ENCODE assay signal across 2 cellular contexts in genomic region chrX:130176354-130176776, GRCh38.
TF ChIP-seq lines count a peak whose summit lies in the region.

No MANE protein-coding gene starts in this region.

TF ChIP-seq in HepG2, 621 proteins besides CTCF, POLR2A, EP300 and RAD21 (continued from another document):
- TF ChIP-seq, protein P1, sequence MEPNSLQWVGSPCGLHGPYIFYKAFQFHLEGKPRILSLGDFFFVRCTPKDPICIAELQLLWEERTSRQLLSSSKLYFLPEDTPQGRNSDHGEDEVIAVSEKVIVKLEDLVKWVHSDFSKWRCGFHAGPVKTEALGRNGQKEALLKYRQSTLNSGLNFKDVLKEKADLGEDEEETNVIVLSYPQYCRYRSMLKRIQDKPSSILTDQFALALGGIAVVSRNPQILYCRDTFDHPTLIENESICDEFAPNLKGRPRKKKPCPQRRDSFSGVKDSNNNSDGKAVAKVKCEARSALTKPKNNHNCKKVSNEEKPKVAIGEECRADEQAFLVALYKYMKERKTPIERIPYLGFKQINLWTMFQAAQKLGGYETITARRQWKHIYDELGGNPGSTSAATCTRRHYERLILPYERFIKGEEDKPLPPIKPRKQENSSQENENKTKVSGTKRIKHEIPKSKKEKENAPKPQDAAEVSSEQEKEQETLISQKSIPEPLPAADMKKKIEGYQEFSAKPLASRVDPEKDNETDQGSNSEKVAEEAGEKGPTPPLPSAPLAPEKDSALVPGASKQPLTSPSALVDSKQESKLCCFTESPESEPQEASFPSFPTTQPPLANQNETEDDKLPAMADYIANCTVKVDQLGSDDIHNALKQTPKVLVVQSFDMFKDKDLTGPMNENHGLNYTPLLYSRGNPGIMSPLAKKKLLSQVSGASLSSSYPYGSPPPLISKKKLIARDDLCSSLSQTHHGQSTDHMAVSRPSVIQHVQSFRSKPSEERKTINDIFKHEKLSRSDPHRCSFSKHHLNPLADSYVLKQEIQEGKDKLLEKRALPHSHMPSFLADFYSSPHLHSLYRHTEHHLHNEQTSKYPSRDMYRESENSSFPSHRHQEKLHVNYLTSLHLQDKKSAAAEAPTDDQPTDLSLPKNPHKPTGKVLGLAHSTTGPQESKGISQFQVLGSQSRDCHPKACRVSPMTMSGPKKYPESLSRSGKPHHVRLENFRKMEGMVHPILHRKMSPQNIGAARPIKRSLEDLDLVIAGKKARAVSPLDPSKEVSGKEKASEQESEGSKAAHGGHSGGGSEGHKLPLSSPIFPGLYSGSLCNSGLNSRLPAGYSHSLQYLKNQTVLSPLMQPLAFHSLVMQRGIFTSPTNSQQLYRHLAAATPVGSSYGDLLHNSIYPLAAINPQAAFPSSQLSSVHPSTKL (CRISPR knock-in tag; IDR thresholded peaks at IDR 0.05) = no peak
- TF ChIP-seq PCBP1 (IDR thresholded peaks at IDR 0.05; ENCODE audit: borderline replicate concordance, low read depth, low read length) = no peak

TF ChIP-seq in GM23338, 12 proteins besides CTCF, POLR2A, EP300 and RAD21:
- TF ChIP-seq, protein P2, sequence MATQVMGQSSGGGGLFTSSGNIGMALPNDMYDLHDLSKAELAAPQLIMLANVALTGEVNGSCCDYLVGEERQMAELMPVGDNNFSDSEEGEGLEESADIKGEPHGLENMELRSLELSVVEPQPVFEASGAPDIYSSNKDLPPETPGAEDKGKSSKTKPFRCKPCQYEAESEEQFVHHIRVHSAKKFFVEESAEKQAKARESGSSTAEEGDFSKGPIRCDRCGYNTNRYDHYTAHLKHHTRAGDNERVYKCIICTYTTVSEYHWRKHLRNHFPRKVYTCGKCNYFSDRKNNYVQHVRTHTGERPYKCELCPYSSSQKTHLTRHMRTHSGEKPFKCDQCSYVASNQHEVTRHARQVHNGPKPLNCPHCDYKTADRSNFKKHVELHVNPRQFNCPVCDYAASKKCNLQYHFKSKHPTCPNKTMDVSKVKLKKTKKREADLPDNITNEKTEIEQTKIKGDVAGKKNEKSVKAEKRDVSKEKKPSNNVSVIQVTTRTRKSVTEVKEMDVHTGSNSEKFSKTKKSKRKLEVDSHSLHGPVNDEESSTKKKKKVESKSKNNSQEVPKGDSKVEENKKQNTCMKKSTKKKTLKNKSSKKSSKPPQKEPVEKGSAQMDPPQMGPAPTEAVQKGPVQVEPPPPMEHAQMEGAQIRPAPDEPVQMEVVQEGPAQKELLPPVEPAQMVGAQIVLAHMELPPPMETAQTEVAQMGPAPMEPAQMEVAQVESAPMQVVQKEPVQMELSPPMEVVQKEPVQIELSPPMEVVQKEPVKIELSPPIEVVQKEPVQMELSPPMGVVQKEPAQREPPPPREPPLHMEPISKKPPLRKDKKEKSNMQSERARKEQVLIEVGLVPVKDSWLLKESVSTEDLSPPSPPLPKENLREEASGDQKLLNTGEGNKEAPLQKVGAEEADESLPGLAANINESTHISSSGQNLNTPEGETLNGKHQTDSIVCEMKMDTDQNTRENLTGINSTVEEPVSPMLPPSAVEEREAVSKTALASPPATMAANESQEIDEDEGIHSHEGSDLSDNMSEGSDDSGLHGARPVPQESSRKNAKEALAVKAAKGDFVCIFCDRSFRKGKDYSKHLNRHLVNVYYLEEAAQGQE (IDR thresholded peaks at IDR 0.05; ENCODE audit: unreplicated experiment) = no peak
- TF ChIP-seq JUNB (IDR thresholded peaks at IDR 0.05; ENCODE audit: unreplicated experiment) (no peak), EZH2 (IDR thresholded peaks at IDR 0.05; ENCODE audit: low read depth, unreplicated experiment) (no peak), ZNF331 (CRISPR knock-in tag; IDR thresholded peaks at IDR 0.05; ENCODE audit: low read depth) (no peak), CREB1 (CRISPR knock-in tag; IDR thresholded peaks at IDR 0.05; ENCODE audit: low read depth) (no peak), POLR2AphosphoS5 (IDR thresholded peaks at IDR 0.05; ENCODE audit: low read depth) (no peak), STAT1 (IDR thresholded peaks at IDR 0.05; ENCODE audit: unreplicated experiment) (no peak), ZNF462 (CRISPR knock-in tag; IDR thresholded peaks at IDR 0.05) (no peak), NANOG (IDR thresholded peaks at IDR 0.05; ENCODE audit: borderline replicate concordance) (no peak), ZNF114 (CRISPR knock-in tag; IDR thresholded peaks at IDR 0.05) (no peak), EZH2phosphoT487 (IDR thresholded peaks at IDR 0.05; ENCODE audit: unreplicated experiment) (no peak)
- TF ChIP-seq, protein P3, sequence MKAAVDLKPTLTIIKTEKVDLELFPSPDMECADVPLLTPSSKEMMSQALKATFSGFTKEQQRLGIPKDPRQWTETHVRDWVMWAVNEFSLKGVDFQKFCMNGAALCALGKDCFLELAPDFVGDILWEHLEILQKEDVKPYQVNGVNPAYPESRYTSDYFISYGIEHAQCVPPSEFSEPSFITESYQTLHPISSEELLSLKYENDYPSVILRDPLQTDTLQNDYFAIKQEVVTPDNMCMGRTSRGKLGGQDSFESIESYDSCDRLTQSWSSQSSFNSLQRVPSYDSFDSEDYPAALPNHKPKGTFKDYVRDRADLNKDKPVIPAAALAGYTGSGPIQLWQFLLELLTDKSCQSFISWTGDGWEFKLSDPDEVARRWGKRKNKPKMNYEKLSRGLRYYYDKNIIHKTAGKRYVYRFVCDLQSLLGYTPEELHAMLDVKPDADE (IDR thresholded peaks at IDR 0.05) = no peak
TF ChIP-seq in GM23338: peak in this region for 0.
